In genomic region chr14:81209187-81209836, GRCh38 we compare ENCODE assay signal across 10 cellular contexts. TPM values are rescaled to one million over a fixed set of nuclear protein-coding genes. Genes with fewer than 3 reads are reported as not detected.
DNase-seq lines count a peak whose midpoint lies in the region; ATAC-seq and TF ChIP-seq lines count a peak whose summit lies in the region.
"Had no signal": no experiment of that assay in that cellular context is flagged by ENCODE, and none has a peak within 500 bp of the region (broad histone marks: within the 10 kb centered on the region; RNA-seq: fewer than 3 reads in every experiment).

No MANE protein-coding gene starts in this region.

- no peak overlapping the region for H3K4me3 Mint-ChIP-seq in H9
- H3K4me3 Mint-ChIP-seq in CD8-positive, alpha-beta T cell, result no peak overlapping the region

- no CpG with 5 or more reads among the region's 8 CpGs for WGBS in H9 (ENCODE audit: extremely low coverage, insufficient read length, low lambda C conversion rate)

- no peak overlapping the region for H3K14ac ChIP-seq in H9 (ENCODE audit: insufficient read depth, low read length)

- H3K4ac ChIP-seq in H9 (ENCODE audit: low read depth, low read length), result no peak overlapping the region

- no peak overlapping the region for H2BK120ac ChIP-seq in H9 (ENCODE audit: low read depth, low read length, poor library complexity, severe bottlenecking)

- no peak overlapping the region for H3K23ac ChIP-seq in H9 (ENCODE audit: insufficient read length, low read depth, low read length)

- H3T11ph ChIP-seq in H9 (ENCODE audit: low read length), result no peak overlapping the region

- H4K8ac ChIP-seq in H9 (replicated peaks; ENCODE audit: insufficient read length, low read depth, low read length), result no peak overlapping the region

- H4K20me1 ChIP-seq in H9 (ENCODE audit: control insufficient read depth, insufficient read depth, insufficient read length), result no peaks in the 10 kb centered on the region

- H3K79me2 ChIP-seq in H9 (ENCODE audit: insufficient read depth, low read length), result peaks cover 11% of the 10 kb centered on the region; the same call in 1 of the 2 replicates

- H3K36me3 ChIP-seq in muscle layer of duodenum (ENCODE audit: control insufficient read depth in 1 of 2, insufficient read depth in 2 of 2, low read length in 2 of 2) (peaks cover 5 to 14% of the 10 kb centered on the region in 2 donors), H7 (replicated peaks; ENCODE audit: control insufficient read depth, insufficient read depth, low read length) (peaks cover 5% of the 10 kb centered on the region)
- peaks cover 13% of the 10 kb centered on the region for H3K36me3 ChIP-seq in CD8-positive, alpha-beta T cell (ENCODE audit: insufficient read depth, low read length)

- H3K9me3 ChIP-seq in H9 (ENCODE audit: control insufficient read depth, low read depth, low read length) (no peaks in the 10 kb centered on the region), muscle layer of duodenum (ENCODE audit: control insufficient read depth in 1 of 2, low read length in 2 of 2) (no peaks in the 10 kb centered on the region)
- no peaks in the 10 kb centered on the region for H3K9me3 ChIP-seq in CD8-positive, alpha-beta T cell (ENCODE audit: low read length)
- H3K9me3 ChIP-seq: stomach had no signal

- H3K4me1 ChIP-seq in H9 (ENCODE audit: insufficient read depth, low read length) (no peaks in the 10 kb centered on the region), muscle layer of duodenum (ENCODE audit: control insufficient read depth in 1 of 2, insufficient read depth in 2 of 2, low read length in 2 of 2) (peaks cover 0 to 17% of the 10 kb centered on the region in 2 donors)
- peaks cover 8% of the 10 kb centered on the region for H3K4me1 ChIP-seq in CD8-positive, alpha-beta T cell (ENCODE audit: insufficient read depth, low read length)

- DNase-seq in H9 (no peak), NOMO-1 treated with DMSO at 0.1 percent for 48 hours (lab: John Stamatoyannopoulos, UW; ENCODE audit: unreplicated experiment) (peak; percentile 67), H7 (no peak), activated T-cell treated with anti-CD3 and anti-CD28 coated beads for 4 hours (no peak)
- DNase-seq in CD8-positive, alpha-beta T cell, result no peak
- DNase-seq in activated CD8-positive, alpha-beta memory T cell treated with anti-CD3 and anti-CD28 coated beads, Interleukin-2, amount 50 U/mL, for 48 hours, result no peak
- DNase-seq: NCI-H1105 treated with DMSO at 0.1 percent for 48 hours, stomach had no signal

- H3K27ac Mint-ChIP-seq in H9, result peak overlapping the region in 2 of 3 experiments; percentile 12 to 54; a peak in 3 of 7 replicates
- no peak overlapping the region for H3K27ac Mint-ChIP-seq in CD8-positive, alpha-beta T cell

- no peak overlapping the region for H3K27ac ChIP-seq in H9 (ENCODE audit: insufficient read length, low read depth, low read length)
- H3K27ac ChIP-seq in muscle layer of duodenum (ENCODE audit: low read length), result peak overlapping the region; percentile 37
- no peak overlapping the region for H3K27ac ChIP-seq in CD8-positive, alpha-beta T cell (ENCODE audit: low read depth, low read length)

- peak; percentile 56 for ATAC-seq in GM18502 (IDR thresholded peaks at IDR 0.05; ENCODE audit: poor library complexity, unreplicated experiment)
- no peak for ATAC-seq in CD8-positive, alpha-beta T cell

- H3K27me3 Mint-ChIP-seq in H9 (ENCODE audit: low read depth), result no peaks in the 10 kb centered on the region
- no peaks in the 10 kb centered on the region for H3K27me3 Mint-ChIP-seq in CD8-positive, alpha-beta T cell (ENCODE audit: low read depth)

- H3K4me1 Mint-ChIP-seq in H9, result peaks cover 23 to 28% of the 10 kb centered on the region in 2 experiments
- H3K4me1 Mint-ChIP-seq in CD8-positive, alpha-beta T cell (ENCODE audit: low read depth), result peaks cover 67% of the 10 kb centered on the region

- H3K4me3 ChIP-seq in muscle layer of duodenum (ENCODE audit: low read depth in 1 of 2, low read length in 2 of 2) (no peak overlapping the region), H7 (ENCODE audit: insufficient read depth, low read depth, low read length) (no peak overlapping the region)
- no peak overlapping the region for H3K4me3 ChIP-seq in CD8-positive, alpha-beta T cell (ENCODE audit: low read depth, low read length)
- H3K4me3 ChIP-seq: stomach had no signal

- POLR2A ChIA-PET in CD8-positive, alpha-beta T cell (lab: Charles Lee), result no interaction called here

- H2AK5ac ChIP-seq in H9 (ENCODE audit: insufficient read length, low read length), result no peak overlapping the region

- no peak for TF ChIP-seq CTCF in H9 (conservative IDR thresholded peaks at IDR 0.05)
- TF ChIP-seq CTCF in CD8-positive, alpha-beta T cell (IDR thresholded peaks at IDR 0.05), result no peak

- H3K79me1 ChIP-seq in H9 (ENCODE audit: insufficient read depth, low read depth, low read length, poor library complexity, severe bottlenecking), result peaks cover 11% of the 10 kb centered on the region

- peaks cover 28 to 79% (median 68%) of the 10 kb centered on the region in 3 experiments; a peak in 6 of 7 replicates for H3K36me3 Mint-ChIP-seq in H9 (ENCODE audit: insufficient read depth in 1 of 3, low read depth in 3 of 3)
- peaks cover 87% of the 10 kb centered on the region for H3K36me3 Mint-ChIP-seq in CD8-positive, alpha-beta T cell

- no peak overlapping the region for H2BK5ac ChIP-seq in H9 (ENCODE audit: insufficient read length, low read length)

- no peak overlapping the region for H2BK12ac ChIP-seq in H9 (ENCODE audit: insufficient read length, low read depth, low read length)

- no peak overlapping the region for H2BK20ac ChIP-seq in H9 (ENCODE audit: low read depth, low read length, poor library complexity, severe bottlenecking)

- CTCF ChIA-PET in CD8-positive, alpha-beta T cell (lab: Charles Lee), result interaction anchor here (1.2 kb wide), 1 partner anchor 13 kb away, joined by 5 read pairs; no protein-coding TSS in a partner anchor

- no peaks in the 10 kb centered on the region for H3K9me3 Mint-ChIP-seq in H9
- H3K9me3 Mint-ChIP-seq in CD8-positive, alpha-beta T cell, result no peaks in the 10 kb centered on the region

- no peak overlapping the region for H2AFZ ChIP-seq in H9 (ENCODE audit: low read length)

- H4K91ac ChIP-seq in H9 (ENCODE audit: insufficient read length, low read depth, low read length), result no peak overlapping the region

- no peaks in the 10 kb centered on the region for H3K23me2 ChIP-seq in H9 (ENCODE audit: insufficient read length, low read depth, low read length, poor library complexity, severe bottlenecking)

- no peak overlapping the region for H4K5ac ChIP-seq in H9 (ENCODE audit: insufficient read length, low read depth, low read length)

- H3K27me3 ChIP-seq in H9 (ENCODE audit: insufficient read depth, low read length) (no peaks in the 10 kb centered on the region), muscle layer of duodenum (ENCODE audit: low read depth, low read length) (no peaks in the 10 kb centered on the region), H7 (ENCODE audit: control insufficient read depth, insufficient read depth, low read length) (no peaks in the 10 kb centered on the region)
- H3K27me3 ChIP-seq in CD8-positive, alpha-beta T cell (ENCODE audit: insufficient read depth, low read length), result no peaks in the 10 kb centered on the region
- H3K27me3 ChIP-seq: stomach had no signal

- no peak overlapping the region for H3K18ac ChIP-seq in H9 (ENCODE audit: insufficient read length, low read depth, low read length)

- H3K56ac ChIP-seq in H9 (ENCODE audit: insufficient read length, low read depth, low read length), result no peak overlapping the region

- intact Hi-C loops in CD8-positive, alpha-beta T cell (cut with DNase I, micrococcal nuclease), result no loop called here

- no peak overlapping the region for H3K4me2 ChIP-seq in H9 (ENCODE audit: insufficient read depth, insufficient read length, low read length)

- no peak overlapping the region for H2BK15ac ChIP-seq in H9 (ENCODE audit: low read depth, low read length)

- H3K9ac ChIP-seq in H9 (ENCODE audit: extremely low read depth, insufficient read length, low read length), result no peak overlapping the region

RNA-seq across cellular contexts. Expression of gene GTF2A1, which starts 11.4 kb away (rescaled TPM):
- 40.1 and 43.0 TPM in 2 replicates for total RNA-seq in H9 (2021)
- total RNA-seq in H7 (2014; rRNA removed; shearing (Covaris generic)), result 25.8 and 29.6 TPM in 2 replicates
- total RNA-seq in CD8-positive, alpha-beta T cell, result 10 to 100 TPM; 12.6 to 14.6 TPM
